In genomic region chr13:30466358-30466714, GRCh38 we compare ENCODE assay signal across 1 cellular context.
TF ChIP-seq lines count a peak whose summit lies in the region.

No MANE protein-coding gene starts in this region.

TF ChIP-seq in GM23338, 12 proteins besides CTCF, POLR2A, EP300 and RAD21 (continued from another document):
- TF ChIP-seq, protein P1, sequence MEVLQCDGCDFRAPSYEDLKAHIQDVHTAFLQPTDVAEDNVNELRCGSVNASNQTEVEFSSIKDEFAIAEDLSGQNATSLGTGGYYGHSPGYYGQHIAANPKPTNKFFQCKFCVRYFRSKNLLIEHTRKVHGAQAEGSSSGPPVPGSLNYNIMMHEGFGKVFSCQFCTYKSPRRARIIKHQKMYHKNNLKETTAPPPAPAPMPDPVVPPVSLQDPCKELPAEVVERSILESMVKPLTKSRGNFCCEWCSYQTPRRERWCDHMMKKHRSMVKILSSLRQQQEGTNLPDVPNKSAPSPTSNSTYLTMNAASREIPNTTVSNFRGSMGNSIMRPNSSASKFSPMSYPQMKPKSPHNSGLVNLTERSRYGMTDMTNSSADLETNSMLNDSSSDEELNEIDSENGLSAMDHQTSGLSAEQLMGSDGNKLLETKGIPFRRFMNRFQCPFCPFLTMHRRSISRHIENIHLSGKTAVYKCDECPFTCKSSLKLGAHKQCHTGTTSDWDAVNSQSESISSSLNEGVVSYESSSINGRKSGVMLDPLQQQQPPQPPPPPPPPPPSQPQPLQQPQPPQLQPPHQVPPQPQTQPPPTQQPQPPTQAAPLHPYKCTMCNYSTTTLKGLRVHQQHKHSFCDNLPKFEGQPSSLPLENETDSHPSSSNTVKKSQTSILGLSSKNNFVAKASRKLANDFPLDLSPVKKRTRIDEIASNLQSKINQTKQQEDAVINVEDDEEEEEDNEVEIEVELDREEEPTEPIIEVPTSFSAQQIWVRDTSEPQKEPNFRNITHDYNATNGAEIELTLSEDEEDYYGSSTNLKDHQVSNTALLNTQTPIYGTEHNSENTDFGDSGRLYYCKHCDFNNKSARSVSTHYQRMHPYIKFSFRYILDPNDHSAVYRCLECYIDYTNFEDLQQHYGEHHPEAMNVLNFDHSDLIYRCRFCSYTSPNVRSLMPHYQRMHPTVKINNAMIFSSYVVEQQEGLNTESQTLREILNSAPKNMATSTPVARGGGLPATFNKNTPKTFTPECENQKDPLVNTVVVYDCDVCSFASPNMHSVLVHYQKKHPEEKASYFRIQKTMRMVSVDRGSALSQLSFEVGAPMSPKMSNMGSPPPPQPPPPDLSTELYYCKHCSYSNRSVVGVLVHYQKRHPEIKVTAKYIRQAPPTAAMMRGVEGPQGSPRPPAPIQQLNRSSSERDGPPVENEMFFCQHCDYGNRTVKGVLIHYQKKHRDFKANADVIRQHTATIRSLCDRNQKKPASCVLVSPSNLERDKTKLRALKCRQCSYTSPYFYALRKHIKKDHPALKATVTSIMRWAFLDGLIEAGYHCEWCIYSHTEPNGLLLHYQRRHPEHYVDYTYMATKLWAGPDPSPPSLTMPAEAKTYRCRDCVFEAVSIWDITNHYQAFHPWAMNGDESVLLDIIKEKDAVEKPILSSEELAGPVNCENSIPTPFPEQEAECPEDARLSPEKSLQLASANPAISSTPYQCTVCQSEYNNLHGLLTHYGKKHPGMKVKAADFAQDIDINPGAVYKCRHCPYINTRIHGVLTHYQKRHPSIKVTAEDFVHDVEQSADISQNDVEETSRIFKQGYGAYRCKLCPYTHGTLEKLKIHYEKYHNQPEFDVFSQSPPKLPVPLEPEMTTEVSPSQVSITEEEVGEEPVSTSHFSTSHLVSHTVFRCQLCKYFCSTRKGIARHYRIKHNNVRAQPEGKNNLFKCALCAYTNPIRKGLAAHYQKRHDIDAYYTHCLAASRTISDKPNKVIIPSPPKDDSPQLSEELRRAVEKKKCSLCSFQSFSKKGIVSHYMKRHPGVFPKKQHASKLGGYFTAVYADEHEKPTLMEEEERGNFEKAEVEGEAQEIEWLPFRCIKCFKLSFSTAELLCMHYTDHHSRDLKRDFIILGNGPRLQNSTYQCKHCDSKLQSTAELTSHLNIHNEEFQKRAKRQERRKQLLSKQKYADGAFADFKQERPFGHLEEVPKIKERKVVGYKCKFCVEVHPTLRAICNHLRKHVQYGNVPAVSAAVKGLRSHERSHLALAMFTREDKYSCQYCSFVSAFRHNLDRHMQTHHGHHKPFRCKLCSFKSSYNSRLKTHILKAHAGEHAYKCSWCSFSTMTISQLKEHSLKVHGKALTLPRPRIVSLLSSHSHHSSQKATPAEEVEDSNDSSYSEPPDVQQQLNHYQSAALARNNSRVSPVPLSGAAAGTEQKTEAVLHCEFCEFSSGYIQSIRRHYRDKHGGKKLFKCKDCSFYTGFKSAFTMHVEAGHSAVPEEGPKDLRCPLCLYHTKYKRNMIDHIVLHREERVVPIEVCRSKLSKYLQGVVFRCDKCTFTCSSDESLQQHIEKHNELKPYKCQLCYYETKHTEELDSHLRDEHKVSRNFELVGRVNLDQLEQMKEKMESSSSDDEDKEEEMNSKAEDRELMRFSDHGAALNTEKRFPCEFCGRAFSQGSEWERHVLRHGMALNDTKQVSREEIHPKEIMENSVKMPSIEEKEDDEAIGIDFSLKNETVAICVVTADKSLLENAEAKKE (CRISPR knock-in tag; IDR thresholded peaks at IDR 0.05): no peak
- TF ChIP-seq NANOG (IDR thresholded peaks at IDR 0.05; ENCODE audit: borderline replicate concordance): no peak
